ENCODE assay signal across 21 cellular contexts in the genomic region with DNA sequence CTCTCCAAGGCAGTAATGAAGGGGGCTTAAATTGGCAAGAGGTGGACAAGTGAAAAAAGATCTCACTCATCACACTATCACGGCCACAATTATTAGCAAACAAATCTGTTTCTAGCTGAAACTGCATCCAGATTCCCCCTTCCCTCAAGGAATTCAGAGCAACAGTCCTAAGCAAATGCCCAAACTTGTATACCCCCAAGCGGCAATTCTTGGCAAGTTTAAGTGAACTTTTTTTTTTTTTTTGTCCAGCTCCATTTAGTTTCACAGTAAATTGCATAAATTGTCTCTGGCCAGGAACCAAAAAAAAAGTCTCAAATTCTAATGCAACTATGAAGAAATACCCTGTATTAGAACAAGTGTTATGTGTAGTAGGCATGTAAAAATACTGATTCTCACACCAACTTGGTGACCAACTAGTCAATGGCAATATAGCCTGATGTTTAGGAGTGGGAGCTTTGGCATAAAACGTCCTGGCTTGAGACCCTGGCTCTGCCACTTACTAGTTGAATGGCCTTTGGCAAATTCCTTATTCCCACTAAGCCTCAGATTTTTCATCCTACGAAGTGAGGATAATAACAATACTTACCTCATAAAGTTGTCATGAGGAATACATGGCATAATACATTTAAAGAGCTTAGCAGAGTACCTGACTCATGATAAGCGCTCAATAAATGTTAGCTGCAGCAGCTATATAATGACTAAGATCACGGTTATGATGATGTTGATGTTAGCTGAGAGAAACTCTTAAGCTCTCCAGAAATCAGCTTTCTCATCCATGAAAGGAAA.
DNase-seq lines count a peak whose midpoint lies in the region; ATAC-seq and TF ChIP-seq lines count a peak whose summit lies in the region.
"Had no signal": no experiment of that assay in that cellular context is flagged by ENCODE, and none has a peak within 500 bp of the region (broad histone marks: within the 10 kb centered on the region; RNA-seq: fewer than 3 reads in every experiment).

No MANE protein-coding gene starts in this region.

- H3K36me3 ChIP-seq in subcutaneous abdominal adipose tissue (ENCODE audit: control insufficient read depth in 5 of 5, insufficient read depth in 5 of 5, low read length in 5 of 5) (no peaks in the 10 kb centered on the region), Peyer's patch (no peaks in the 10 kb centered on the region)
- H3K36me3 ChIP-seq: BLaER1 treated with 17β-estradiol and CSF1 and Interleukin-3, amounts not matched to agents 10 nM and 100 nM; gastrocnemius medialis; suprapubic skin; vagina had no signal

- no peaks in the 10 kb centered on the region for H3K27me3 ChIP-seq in subcutaneous abdominal adipose tissue (ENCODE audit: control insufficient read depth in 5 of 5, insufficient read depth in 4 of 5, low read length in 5 of 5)
- no peaks in the 10 kb centered on the region for H3K27me3 ChIP-seq in Peyer's patch
- H3K27me3 ChIP-seq: BLaER1 treated with 17β-estradiol and CSF1 and Interleukin-3, amounts not matched to agents 10 nM and 100 nM; gastrocnemius medialis; suprapubic skin; vagina had no signal

- no peak overlapping the region for H3K4me3 ChIP-seq in astrocyte of the cerebellum (ENCODE audit: low read depth, low read length)
- no peak overlapping the region for H3K4me3 ChIP-seq in fibroblast of the aortic adventitia (ENCODE audit: low read depth, low read length)
- H3K4me3 ChIP-seq in subcutaneous abdominal adipose tissue (ENCODE audit: low read depth in 1 of 5, low read length in 5 of 5) = no peak overlapping the region
- H3K4me3 ChIP-seq in Peyer's patch = no peak overlapping the region
- H3K4me3 ChIP-seq: BLaER1 treated with 17β-estradiol and CSF1 and Interleukin-3, amounts not matched to agents 10 nM and 100 nM; gastrocnemius medialis; suprapubic skin; vagina had no signal

- H3K9me3 ChIP-seq in subcutaneous abdominal adipose tissue (ENCODE audit: control insufficient read depth in 5 of 5, low read length in 5 of 5) (no peaks in the 10 kb centered on the region), Peyer's patch (no peaks in the 10 kb centered on the region)
- H3K9me3 ChIP-seq: BLaER1 treated with 17β-estradiol and CSF1 and Interleukin-3, amounts not matched to agents 10 nM and 100 nM; gastrocnemius medialis; suprapubic skin; vagina had no signal

- no peak for TF ChIP-seq POLR2A in Peyer's patch (IDR thresholded peaks at IDR 0.05)

- H3K27ac ChIP-seq in subcutaneous abdominal adipose tissue (ENCODE audit: low read depth, low read length) (peak overlapping the region; percentile 66), Peyer's patch (no peak overlapping the region)
- H3K27ac ChIP-seq: BLaER1 treated with 17β-estradiol and CSF1 and Interleukin-3, amounts not matched to agents 10 nM and 100 nM; gastrocnemius medialis; suprapubic skin; vagina had no signal

- H3K4me1 ChIP-seq in subcutaneous abdominal adipose tissue (ENCODE audit: control insufficient read depth in 5 of 5, insufficient read depth in 5 of 5, low read length in 5 of 5) (peaks cover 2 to 23% (median 18%) of the 10 kb centered on the region in 5 donors), Peyer's patch (no peaks in the 10 kb centered on the region)
- H3K4me1 ChIP-seq: BLaER1 treated with 17β-estradiol and CSF1 and Interleukin-3, amounts not matched to agents 10 nM and 100 nM; gastrocnemius medialis had no signal

- in situ Hi-C loops in astrocyte of the cerebellum (cut with HindIII; ENCODE audit: low sequenced_read_pairs) = no loop called here

- H3K9ac ChIP-seq in subcutaneous abdominal adipose tissue (ENCODE audit: low read length in 5 of 5) = peak overlapping the region in 1 of 5 donors; percentile 22
- H3K9ac ChIP-seq: BLaER1 treated with 17β-estradiol and CSF1 and Interleukin-3, amounts not matched to agents 10 nM and 100 nM had no signal

- TF ChIP-seq CTCF in astrocyte of the cerebellum (IDR thresholded peaks at IDR 0.05; ENCODE audit: low read depth, low read length, missing control alignments) (no peak), fibroblast of the aortic adventitia (IDR thresholded peaks at IDR 0.05; ENCODE audit: insufficient read depth, low read length) (no peak), Peyer's patch (IDR thresholded peaks at IDR 0.05) (no peak)

- no peak for DNase-seq in Right ventricle myocardium inferior (ENCODE audit: missing footprints)
- no peak for DNase-seq in left ventricle myocardium superior
- DNase-seq in astrocyte of the cerebellum (ENCODE audit: low read depth) = peak; percentile 42
- peak; percentile 81 for DNase-seq in fibroblast of the aortic adventitia (ENCODE audit: low read depth)
- DNase-seq in Peyer's patch = no peak
- DNase-seq in DMS79 treated with DMSO at 0.1 percent for 48 hours (lab: John Stamatoyannopoulos, UW) = no peak
- no peak for DNase-seq in H4 (ENCODE audit: low spot score)
- DNase-seq: activated CD4-positive, alpha-beta T cell treated with anti-CD3 and anti-CD28 coated beads for 48 hours; activated effector memory CD4-positive, alpha-beta T cell treated with anti-CD3 and anti-CD28 coated beads, Interleukin-2, amount 50 U/mL, for 16 hours; amniotic stem cell; effector memory CD8-positive, alpha-beta T cell; gastrocnemius medialis; GF-D8; NCI-H2081 treated with DMSO at 0.1 percent for 48 hours; NCI-H510A; SHP77; stimulated activated CD8-positive, alpha-beta memory T cell treated with anti-CD3 and anti-CD28 coated beads, Interleukin-4, amount 100 ng/mL, for 48 hours had no signal

- ATAC-seq in Right ventricle myocardium inferior (peak; percentile 42), left ventricle myocardium superior (no peak)
- ATAC-seq: effector memory CD8-positive, alpha-beta T cell had no signal

- intact Hi-C loops in Right ventricle myocardium inferior (cut with DNase I) = no loop called here
- intact Hi-C loops in left ventricle myocardium superior (cut with micrococcal nuclease) = no loop called here

Comparison
In these comparisons a context has a peak if more than half of its experiments do, and no peak if none do; other contexts are left out.
1. DNase-seq: peak in astrocyte of the cerebellum (single experiment) and fibroblast of the aortic adventitia (single experiment); none in Right ventricle myocardium inferior (single experiment), left ventricle myocardium superior (single experiment), Peyer's patch (0 of 3), DMS79 treated with DMSO at 0.1 percent for 48 hours (single experiment) and H4 (single experiment).